9 cellular contexts compared by ENCODE assay signal in genomic region chr3:72487078-72487765, GRCh38. TPM values are rescaled to one million over a fixed set of nuclear protein-coding genes. Genes with fewer than 3 reads are reported as not detected.
DNase-seq lines count a peak whose midpoint lies in the region; ATAC-seq, FAIRE-seq and TF ChIP-seq lines count a peak whose summit lies in the region.
"Had no signal": no experiment of that assay in that cellular context is flagged by ENCODE, and none has a peak within 500 bp of the region (broad histone marks: within the 10 kb centered on the region; RNA-seq: fewer than 3 reads in every experiment).

No MANE protein-coding gene starts in this region.

- H3K27ac ChIP-seq in Panc1 (ENCODE audit: low read length) (no peak overlapping the region), H1 (ENCODE audit: low read depth, low read length) (no peak overlapping the region), osteoblast (ENCODE audit: low read depth, low read length) (peak overlapping the region; percentile 42), MM.1S (ENCODE audit: low read length) (no peak overlapping the region)
- H3K27ac ChIP-seq: neutrophil had no signal

- H4K5ac ChIP-seq in H1 (ENCODE audit: insufficient read length, low read depth, low read length), result no peak overlapping the region

- no peak overlapping the region for H3K14ac ChIP-seq in H1 (ENCODE audit: insufficient read length)

- in situ Hi-C loops in Panc1 (cut with HindIII; ENCODE audit: low pct_unique_long_range_greater_than_20kb, low sequenced_read_pairs), result no loop called here

- H3K56ac ChIP-seq in H1 (replicated peaks; ENCODE audit: insufficient read length, low read depth, low read length), result no peak overlapping the region

- DNase-seq in GM12891 (ENCODE audit: insufficient read length, low spot score) (no peak), Panc1 (ENCODE audit: low read depth, low spot score) (no peak), H1 (ENCODE audit: low read depth in 1 of 2, low spot score in 2 of 2) (no peak), osteoblast (ENCODE audit: insufficient read length, low spot score, missing footprints) (peak; percentile 82), MM.1S (no peak), NCI-H446 treated with DMSO at 0.1 percent for 48 hours (lab: John Stamatoyannopoulos, UW) (no peak)

- TF ChIP-seq POLR2A in GM12891 (IDR thresholded peaks at IDR 0.05; ENCODE audit: low read depth, low read length) (no peak), H1 (IDR thresholded peaks at IDR 0.05; ENCODE audit: control extremely low read depth in 1 of 2, low read depth in 2 of 2, low read length in 2 of 2) (no peak)

- no peaks in the 10 kb centered on the region for H3F3A ChIP-seq in MM.1S (ENCODE audit: insufficient read depth, low read length)

- H3K36me3 ChIP-seq in Panc1 (ENCODE audit: control insufficient read depth, insufficient read depth, low read length) (no peaks in the 10 kb centered on the region), H1 (ENCODE audit: control insufficient read depth in 2 of 4, insufficient read depth in 4 of 4, low read length in 3 of 4) (no peaks in the 10 kb centered on the region), osteoblast (ENCODE audit: insufficient read depth, low read length) (no peaks in the 10 kb centered on the region), MM.1S (replicated peaks; ENCODE audit: insufficient read depth, low read length) (no peaks in the 10 kb centered on the region)
- H3K36me3 ChIP-seq: neutrophil had no signal

- no peaks in the 10 kb centered on the region for H3K9me2 ChIP-seq in MM.1S (replicated peaks; ENCODE audit: insufficient read depth, low read length)

- peak overlapping the region; percentile 42 for H3K4ac ChIP-seq in H1 (replicated peaks; ENCODE audit: insufficient read length, low read depth, low read length)

- FAIRE-seq in GM12891 (lab: Jason Lieb, UNC) (peak; percentile 81), H1 (lab: Jason Lieb, UNC) (no peak)

- H3K23ac ChIP-seq in H1 (ENCODE audit: insufficient read length), result no peak overlapping the region

- no peaks in the 10 kb centered on the region for H3K79me1 ChIP-seq in H1 (ENCODE audit: low read depth, low read length)

- H3K4me2 ChIP-seq in H1 (ENCODE audit: insufficient read depth in 1 of 2, low read depth in 2 of 2, low read length in 2 of 2), result peak overlapping the region in 1 of 2 experiments; percentile 44; a peak in 1 of 4 replicates
- peak overlapping the region; percentile 73 for H3K4me2 ChIP-seq in osteoblast (ENCODE audit: insufficient read depth, low read length)
- H3K4me2 ChIP-seq in MM.1S (ENCODE audit: low read depth, low read length), result no peak overlapping the region

- peak; percentile 66 for ATAC-seq in Panc1
- no peak for ATAC-seq in HG03135 (IDR thresholded peaks at IDR 0.05; ENCODE audit: unreplicated experiment)
- no peak for ATAC-seq in HG03045 (IDR thresholded peaks at IDR 0.05; ENCODE audit: unreplicated experiment)

- peak overlapping the region; percentile 88 for H2BK12ac ChIP-seq in H1 (ENCODE audit: low read depth, low read length)

- TF ChIP-seq RAD21 in H1 (IDR thresholded peaks at IDR 0.05 in 1 of 2, conservative IDR thresholded peaks at IDR 0.05 in 1 of 2; ENCODE audit: low read depth in 2 of 2, low read length in 2 of 2), result no peak

- peak overlapping the region; percentile 57 for H2BK120ac ChIP-seq in H1 (replicated peaks; ENCODE audit: low read depth, low read length)

- H2AK5ac ChIP-seq in H1 (ENCODE audit: low read depth, low read length), result peak overlapping the region; percentile 78; the same call in 1 of the 2 replicates

- BruUV-seq in Panc1 (replicated peaks; lab: Mats Ljungman, UMichigan), result no TSS peak

- no peak for TF ChIP-seq CTCF in Panc1 (IDR thresholded peaks at IDR 0.05)
- no peak for TF ChIP-seq CTCF in H1 (IDR thresholded peaks at IDR 0.05; ENCODE audit: control extremely low read depth in 1 of 3, insufficient read depth in 1 of 3, low read depth in 1 of 3, low read length in 3 of 3)
- TF ChIP-seq CTCF in osteoblast (IDR thresholded peaks at IDR 0.05; ENCODE audit: extremely low read depth, low read depth, low read length), result no peak
- no peak for TF ChIP-seq CTCF in MM.1S (IDR thresholded peaks at IDR 0.05; ENCODE audit: low read length)

- no peak overlapping the region for H3K9ac ChIP-seq in H1 (replicated peaks in 1 of 4; ENCODE audit: extremely low read depth in 1 of 4, low read depth in 3 of 4, low read length in 3 of 4)
- no peak overlapping the region for H3K9ac ChIP-seq in MM.1S (ENCODE audit: low read length)

- WGBS in H1 (ENCODE audit: extremely low coverage in 1 of 2, insufficient coverage in 1 of 2, insufficient read length in 1 of 2, insufficient replicate concordance in 2 of 2, low coverage in 1 of 2, low lambda C conversion rate in 2 of 2, missing lambda C conversion rate in 1 of 2), 2 experiments, result 74% methylated on average over 8 of the region's 11 CpGs; no CpG with 5 or more reads in 1 of the 2 experiments

- H2AFZ ChIP-seq in H1 (ENCODE audit: low read length) (no peak overlapping the region), osteoblast (ENCODE audit: low read length) (peak overlapping the region; percentile 39), MM.1S (ENCODE audit: low read length) (no peak overlapping the region)

- H3K23me2 ChIP-seq in H1 (ENCODE audit: low read depth, low read length), result no peaks in the 10 kb centered on the region

- H3K4me1 ChIP-seq in Panc1 (ENCODE audit: control insufficient read depth, insufficient read depth, low read length), result peaks cover 4% of the 10 kb centered on the region; the same call in 1 of the 2 replicates
- H3K4me1 ChIP-seq in H1 (replicated peaks in 1 of 4; ENCODE audit: control insufficient read depth in 3 of 4, insufficient read depth in 4 of 4, low read length in 3 of 4), result peaks cover 9 to 26% (median 20%) of the 10 kb centered on the region in 4 experiments
- H3K4me1 ChIP-seq in osteoblast (ENCODE audit: insufficient read depth, low read length), result peaks cover 42% of the 10 kb centered on the region
- peaks cover 6% of the 10 kb centered on the region for H3K4me1 ChIP-seq in MM.1S (ENCODE audit: low read length)

- peak overlapping the region; percentile 73; the same call in 1 of the 2 replicates for H3K18ac ChIP-seq in H1 (ENCODE audit: extremely low read depth, low read length)

- no peak overlapping the region for H4K8ac ChIP-seq in H1 (ENCODE audit: extremely low read depth, insufficient read depth, low read length)

- POLR2A ChIA-PET in Panc1 (lab: Charles Lee), result no interaction called here
- POLR2A ChIA-PET in H1 (lab: Charles Lee; ENCODE audit: partially characterized antibody), result interaction anchor here (1.1 to 2.1 kb wide), 2 partner anchors 16 to 40 kb away, joined by 3 to 7 read pairs; no protein-coding TSS in a partner anchor

- H4K91ac ChIP-seq in H1 (replicated peaks; ENCODE audit: insufficient read length, low read length), result peak overlapping the region; percentile 48

- H4K20me1 ChIP-seq in H1 (replicated peaks in 1 of 2; ENCODE audit: control insufficient read depth in 1 of 2, insufficient read depth in 2 of 2, low read length in 2 of 2), result no peaks in the 10 kb centered on the region
- H4K20me1 ChIP-seq in osteoblast (ENCODE audit: insufficient read depth, low read length), result peaks cover 3% of the 10 kb centered on the region
- no peaks in the 10 kb centered on the region for H4K20me1 ChIP-seq in MM.1S (ENCODE audit: insufficient read depth, low read length)

- peak overlapping the region; percentile 53; the same call in 1 of the 2 replicates for H2BK15ac ChIP-seq in H1 (ENCODE audit: low read length)

- CTCF ChIA-PET in Panc1 (lab: Charles Lee) (no interaction called here), H1 (lab: Charles Lee; ENCODE audit: partially characterized antibody) (interaction anchor here (0.5 to 1.6 kb wide), 5 partner anchors 9 to 758 kb away, joined by 3 to 5 read pairs (median 4); no protein-coding TSS in a partner anchor)

- H3K27me3 ChIP-seq in Panc1 (ENCODE audit: control insufficient read depth, insufficient read depth, low read length) (no peaks in the 10 kb centered on the region), H1 (replicated peaks in 1 of 4; ENCODE audit: control insufficient read depth in 3 of 4, extremely low read depth in 1 of 4, insufficient read depth in 3 of 4, low read length in 3 of 4) (no peaks in the 10 kb centered on the region; a peak in 2 of 7 replicates), osteoblast (ENCODE audit: insufficient read depth, low read length) (no peaks in the 10 kb centered on the region), MM.1S (replicated peaks; ENCODE audit: insufficient read depth, low read length) (no peaks in the 10 kb centered on the region)
- H3K27me3 ChIP-seq: neutrophil had no signal

- H3K9me3 ChIP-seq in Panc1 (ENCODE audit: control insufficient read depth, insufficient read depth, low read depth, low read length), result no peaks in the 10 kb centered on the region
- H3K9me3 ChIP-seq in H1 (ENCODE audit: insufficient read depth in 2 of 2, low read depth in 1 of 2, low read length in 1 of 2), result no peaks in the 10 kb centered on the region
- no peaks in the 10 kb centered on the region for H3K9me3 ChIP-seq in osteoblast (ENCODE audit: low read depth, low read length)
- no peaks in the 10 kb centered on the region for H3K9me3 ChIP-seq in MM.1S (replicated peaks; ENCODE audit: insufficient read depth, low read length)
- H3K9me3 ChIP-seq: neutrophil had no signal

- intact Hi-C loops in Panc1 (cut with micrococcal nuclease; ENCODE audit: unreplicated experiment), result no loop called here

- H3K79me2 ChIP-seq in H1 (ENCODE audit: control insufficient read depth in 1 of 2, insufficient read depth in 2 of 2, low read length in 2 of 2) (no peaks in the 10 kb centered on the region), osteoblast (ENCODE audit: insufficient read depth, low read length) (no peaks in the 10 kb centered on the region), MM.1S (ENCODE audit: low read length) (no peaks in the 10 kb centered on the region)

- peak overlapping the region; percentile 84; the same call in 1 of the 2 replicates for H2BK20ac ChIP-seq in H1 (ENCODE audit: low read length)

- no peak for TF ChIP-seq EP300 in H1 (IDR thresholded peaks at IDR 0.05; ENCODE audit: borderline replicate concordance in 1 of 2, low read depth in 2 of 2, low read length in 2 of 2)

- peak overlapping the region; percentile 60; the same call in 1 of the 2 replicates for H2BK5ac ChIP-seq in H1 (ENCODE audit: low read depth, low read length)

- no peak overlapping the region for H3K4me3 ChIP-seq in Panc1 (ENCODE audit: low read depth in 2 of 2, low read length in 2 of 2)
- no peak overlapping the region for H3K4me3 ChIP-seq in H1 (ENCODE audit: extremely low read depth in 1 of 4, insufficient read depth in 2 of 4, low read depth in 3 of 4, low read length in 4 of 4)
- peak overlapping the region; percentile 35 for H3K4me3 ChIP-seq in osteoblast (ENCODE audit: insufficient read depth, low read length)
- no peak overlapping the region for H3K4me3 ChIP-seq in MM.1S (ENCODE audit: low read length)

RNA-seq across cellular contexts. Expression of gene RYBP, which starts 40.8 kb away (rescaled TPM):
- 7.5 TPM for polyA plus RNA-seq in GM12891 (2012; ENCODE audit: low read depth, missing spikeins)
- total RNA-seq in Panc1 (2021; ENCODE audit: unreplicated experiment) (8.8 TPM), osteoblast (19.9 and 25.6 TPM in 2 replicates)
- 4.2 TPM for polyA plus RNA-seq in Panc1 (2012; ENCODE audit: insufficient read length)
- total RNA-seq in H1 (2021; fragmentation: NEBNext Ultra II Directional; extraction: Animal tissue kit (Norgen Biotek cat#: 25700)), result 23.9 and 25.9 TPM in 2 replicates
- polyA plus RNA-seq in H1 (2011; rRNA removed), result 4.8 and 8.5 TPM in 2 replicates
- 9.0 TPM for polyA plus RNA-seq in H1 (2011; cell fraction: cytosol; rRNA removed)
- 4.7 TPM for polyA plus RNA-seq in H1 (2011; cell fraction: nucleus; rRNA removed)
- polyA plus RNA-seq in H1 (2012, experiment 1 of 2), result 8.5 to 17.0 TPM (median 10.8 TPM) in 4 replicates
- 1.5 TPM for polyA plus RNA-seq in H1 (2012, experiment 2 of 2)
- polyA plus RNA-seq in H1 (2013, experiment 1 of 2), result 21.2 TPM
- polyA plus RNA-seq in H1 (2013, experiment 2 of 2), result 21.9 TPM
- polyA minus RNA-seq in H1 (2011; rRNA and poly(A)+ RNA removed), result 8.7 and 10.2 TPM in 2 replicates
- 8.8 TPM for polyA minus RNA-seq in H1 (2011; cell fraction: cytosol; rRNA and poly(A)+ RNA removed)
- 11.9 TPM for polyA minus RNA-seq in H1 (2011; cell fraction: nucleus; rRNA and poly(A)+ RNA removed)
